27 cellular contexts compared by ENCODE assay signal in genomic region chr1:40310983-40311642, GRCh38. TPM values are rescaled to one million over a fixed set of nuclear protein-coding genes. Genes with fewer than 3 reads are reported as not detected.
DNase-seq lines count a peak whose midpoint lies in the region; ATAC-seq, FAIRE-seq and TF ChIP-seq lines count a peak whose summit lies in the region.
"Had no signal": no experiment of that assay in that cellular context is flagged by ENCODE, and none has a peak within 500 bp of the region (broad histone marks: within the 10 kb centered on the region; RNA-seq: fewer than 3 reads in every experiment).

No MANE protein-coding gene starts in this region.

- no peak for FAIRE-seq in GM12892 (lab: Jason Lieb, UNC)
- FAIRE-seq: urothelium cell line had no signal

- peaks cover 8% of the 10 kb centered on the region for H3K27me3 ChIP-seq in foreskin keratinocyte
- H3K27me3 ChIP-seq in uterus = no peaks in the 10 kb centered on the region

- H3K27ac Mint-ChIP-seq in T-helper 17 cell = peak overlapping the region; percentile 29
- H3K27ac Mint-ChIP-seq: activated CD4-positive, alpha-beta T cell treated with anti-CD3 and anti-CD28 coated beads for 36 hours; immature natural killer cell; nephron progenitor cell had no signal

- ATAC-seq in T-helper 17 cell = no peak
- ATAC-seq in foreskin keratinocyte = no peak
- ATAC-seq: activated CD4-positive, alpha-beta T cell treated with anti-CD3 and anti-CD28 coated beads for 36 hours; heart left ventricle; sciatic nerve had no signal

- DNase-seq in T-helper 17 cell = no peak
- no peak for DNase-seq in foreskin keratinocyte
- DNase-seq in GM12892 (ENCODE audit: insufficient read length) = no peak
- DNase-seq in kidney glomerular epithelial cell (lab: John Stamatoyannopoulos, UW) = no peak
- no peak for DNase-seq in uterus
- DNase-seq in COR-L47 (lab: John Stamatoyannopoulos, UW) = no peak
- DNase-seq: ACHN; activated CD4-positive, alpha-beta T cell treated with anti-CD3 and anti-CD28 coated beads for 36 hours; activated naive CD4-positive, alpha-beta T cell treated with anti-CD3 and anti-CD28 coated beads, Interleukin-2, amount 10 ng/mL, durations not matched to agents 7 days and 5 days; activated T-cell treated with anti-CD3 and anti-CD28 coated beads, Interleukin-2, amount 50 U/mL, for 48 hours; amygdala; dermis blood vessel endothelial cell; GDM1; GOT3; heart left ventricle; immature natural killer cell; Kasumi-1; left ventricle myocardium inferior; NCI-H1092; NCI-H2029; NCI-H446; nephron progenitor cell; SHP77 treated with DMSO at 0.1 percent for 48 hours had no signal

- intact Hi-C loops in uterus (cut with DNase I; ENCODE audit: low total_unique reads) = loop anchor here (10.0 kb wide), 1 partner anchor 156 kb away; no protein-coding TSS in a partner anchor

- 0 out of 2 replicates have a peak, but pooled peaks have one; percentile 7 for TF ChIP-seq CTCF in 22Rv1 (IDR thresholded peaks at IDR 0.05)
- peak; percentile 18 for TF ChIP-seq CTCF in GM12873 (IDR thresholded peaks at IDR 0.05; ENCODE audit: insufficient read depth, low read depth, low read length, missing control alignments)
- peak; percentile 9 for TF ChIP-seq CTCF in foreskin keratinocyte (conservative IDR thresholded peaks at IDR 0.05)
- no peak for TF ChIP-seq CTCF in uterus (IDR thresholded peaks at IDR 0.05)

- TF ChIP-seq POLR2A in GM12892 (IDR thresholded peaks at IDR 0.05; ENCODE audit: low read depth, low read length) = no peak
- no peak for TF ChIP-seq POLR2A in uterus (IDR thresholded peaks at IDR 0.05)

- no peaks in the 10 kb centered on the region for H3K27me3 Mint-ChIP-seq in T-helper 17 cell

- H3K4me1 ChIP-seq in foreskin keratinocyte (no peaks in the 10 kb centered on the region), uterus (no peaks in the 10 kb centered on the region)

- no peak overlapping the region for H3K4me3 ChIP-seq in uterus
- H3K4me3 ChIP-seq: heart left ventricle, left ventricle myocardium inferior had no signal

- H3K36me3 ChIP-seq in uterus = no peaks in the 10 kb centered on the region
- H3K36me3 ChIP-seq: heart left ventricle, left ventricle myocardium inferior had no signal

- H3K9me3 ChIP-seq in T-helper 17 cell (ENCODE audit: control insufficient read depth, low read length, poor library complexity, severe bottlenecking) = no peaks in the 10 kb centered on the region
- H3K9me3 ChIP-seq in uterus = no peaks in the 10 kb centered on the region
- H3K9me3 ChIP-seq: heart left ventricle, left ventricle myocardium inferior had no signal

- H3K4me1 Mint-ChIP-seq in T-helper 17 cell = peaks cover 24% of the 10 kb centered on the region

- H3K4me3 Mint-ChIP-seq in T-helper 17 cell = no peak overlapping the region
- H3K4me3 Mint-ChIP-seq: activated CD4-positive, alpha-beta T cell treated with anti-CD3 and anti-CD28 coated beads for 36 hours; activated naive CD4-positive, alpha-beta T cell treated with anti-CD3 and anti-CD28 coated beads, Interleukin-2, amount 10 ng/mL, durations not matched to agents 7 days and 5 days; immature natural killer cell; nephron progenitor cell had no signal

- no peaks in the 10 kb centered on the region for H3K36me3 Mint-ChIP-seq in T-helper 17 cell (ENCODE audit: low read depth)
- H3K36me3 Mint-ChIP-seq: activated naive CD4-positive, alpha-beta T cell treated with anti-CD3 and anti-CD28 coated beads, Interleukin-2, amount 10 ng/mL, durations not matched to agents 7 days and 5 days; immature natural killer cell had no signal

- H3K27ac ChIP-seq in 22Rv1 (no peak overlapping the region), foreskin keratinocyte (no peak overlapping the region), uterus (no peak overlapping the region)
- H3K27ac ChIP-seq: heart left ventricle, left ventricle myocardium inferior had no signal

RNA-seq across cellular contexts. Expression of gene COL9A2, which starts 6.0 kb away (rescaled TPM):
- total RNA-seq in T-helper 17 cell = 1 to 10 TPM; 2.6 to 4.3 TPM
- total RNA-seq in foreskin keratinocyte = 22.6 and 40.3 TPM in 2 replicates
- 26.6 and 48.6 TPM in 2 replicates for polyA plus RNA-seq in foreskin keratinocyte
- polyA plus RNA-seq in GM12892 (2012; ENCODE audit: missing spikeins) = 19.1 TPM
- total RNA-seq in uterus = 10 to 100 TPM in 1 of 4 donors, 1 to 10 TPM in 3; 2.0 to 27.0 (median 4.8) TPM

RNA-seq across cellular contexts. Expression of gene ZMPSTE24, which starts 53.1 kb away (rescaled TPM):
- total RNA-seq in T-helper 17 cell = 10 to 100 TPM in 1 of 2 donors, 1 to 10 TPM in 1; 9.0 to 14.3 TPM
- total RNA-seq in foreskin keratinocyte = 57.3 and 63.1 TPM in 2 replicates
- 22.4 and 29.7 TPM in 2 replicates for polyA plus RNA-seq in foreskin keratinocyte
- 17.7 TPM for polyA plus RNA-seq in GM12892 (2012; ENCODE audit: missing spikeins)
- 10 to 100 TPM; 17.9 to 79.1 (median 56.2) TPM for total RNA-seq in uterus

Comparison
In these comparisons a context has a peak if more than half of its experiments do, and no peak if none do; other contexts are left out.
1. CTCF ChIP-seq: peak in 22Rv1 (single experiment), GM12873 (single experiment) and foreskin keratinocyte (single experiment); none in uterus (0 of 4).